In the genomic region with DNA sequence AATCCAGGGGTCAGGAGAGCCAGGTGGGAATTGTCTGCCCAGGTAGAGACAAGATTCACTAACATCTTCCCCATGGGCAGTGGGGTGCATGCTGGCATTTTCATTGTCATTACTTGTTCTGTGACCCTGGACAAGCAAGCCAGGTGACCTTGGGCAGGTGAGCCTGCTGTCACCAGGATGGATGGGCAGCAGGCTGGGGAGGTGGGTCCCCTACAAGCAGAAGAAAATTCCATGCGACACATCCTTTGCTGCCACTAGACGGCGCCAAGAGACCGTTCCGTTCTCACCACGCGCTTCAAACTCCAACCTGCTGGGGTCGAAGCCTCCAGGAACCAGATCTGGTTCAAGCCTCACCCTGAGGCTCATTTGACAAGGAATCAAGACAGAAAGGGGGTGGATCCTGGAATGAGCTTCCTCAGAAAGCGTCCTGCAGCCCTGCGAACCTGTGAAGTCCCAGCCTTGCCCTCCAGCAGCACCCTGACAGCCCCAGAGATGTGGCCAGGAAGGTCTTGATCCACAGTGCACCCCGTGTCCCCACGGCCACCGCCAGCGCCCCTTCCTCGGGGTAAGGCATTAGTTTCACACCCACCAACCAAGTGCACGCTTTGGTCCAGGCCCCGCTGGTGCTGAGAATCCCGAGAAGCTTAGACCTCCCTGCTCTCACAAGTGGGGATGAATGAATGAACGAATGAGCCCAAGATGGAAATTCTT, we compare ENCODE assay signal across 1 cellular context.
A peak's percentile ranks its signal among the peaks of the same experiment; 100 is the strongest.
TF ChIP-seq lines count a peak whose summit lies in the region.

No MANE protein-coding gene starts in this region.

TF ChIP-seq in K562, 482 proteins besides CTCF, POLR2A, EP300 and RAD21 (continued from another document):
- TF ChIP-seq TCF15 (CRISPR knock-in tag; IDR thresholded peaks at IDR 0.05) (no peak), HOMEZ (CRISPR knock-in tag; IDR thresholded peaks at IDR 0.05) (no peak), RNF2 (IDR thresholded peaks at IDR 0.05) (0 out of 2 replicates have a peak, but pooled peaks have one; percentile 41), L3MBTL2 (IDR thresholded peaks at IDR 0.05) (peak; percentile 92), TCF7L2 (IDR thresholded peaks at IDR 0.05; ENCODE audit: low read depth, low read length) (no peak), GTF3C2 (IDR thresholded peaks at IDR 0.05; ENCODE audit: borderline replicate concordance, extremely low read depth, insufficient read length) (no peak), CREM (IDR thresholded peaks at IDR 0.05; ENCODE audit: low read depth) (peak; percentile 27; the same call in 1 of the 2 replicates), ZNF224 (CRISPR knock-in tag; IDR thresholded peaks at IDR 0.05) (no peak), REST (CRISPR knock-in tag; IDR thresholded peaks at IDR 0.05; ENCODE audit: low read depth) (no peak), MTF1 (CRISPR knock-in tag; IDR thresholded peaks at IDR 0.05; ENCODE audit: borderline replicate concordance) (no peak), ZNF561 (CRISPR knock-in tag; conservative IDR thresholded peaks at IDR 0.05) (no peak), NFATC3 (IDR thresholded peaks at IDR 0.05) (no peak), BACH1 (tag; IDR thresholded peaks at IDR 0.05) (no peak), ZFX (CRISPR knock-in tag; IDR thresholded peaks at IDR 0.05) (no peak), ZSCAN32 (CRISPR knock-in tag; IDR thresholded peaks at IDR 0.05) (no peak), ZBED1 (IDR thresholded peaks at IDR 0.05) (no peak), OTX1 (CRISPR knock-in tag; IDR thresholded peaks at IDR 0.05) (no peak), MYC (IDR thresholded peaks at IDR 0.05; ENCODE audit: low read depth, low read length) (peak; percentile 60; the same call in 1 of the 2 replicates), MYC (CRISPR knock-in tag; IDR thresholded peaks at IDR 0.05; ENCODE audit: borderline replicate concordance, low read depth) (no peak), KAT7 (CRISPR knock-in tag; IDR thresholded peaks at IDR 0.05; ENCODE audit: borderline replicate concordance) (no peak), HDAC6 (IDR thresholded peaks at IDR 0.05; ENCODE audit: low read depth, low read length) (no peak), ZNF354B (CRISPR knock-in tag; IDR thresholded peaks at IDR 0.05) (no peak), ZNF124 (CRISPR knock-in tag; IDR thresholded peaks at IDR 0.05) (no peak), CBFA2T2 (conservative IDR thresholded peaks at IDR 0.05) (no peak), HOXB6 (CRISPR knock-in tag; IDR thresholded peaks at IDR 0.05; ENCODE audit: borderline replicate concordance) (no peak), DEAF1 (CRISPR knock-in tag; IDR thresholded peaks at IDR 0.05) (0 out of 2 replicates have a peak, but pooled peaks have one; percentile 7), ZNF184 (CRISPR knock-in tag; IDR thresholded peaks at IDR 0.05) (no peak), PYGO2 (tag; IDR thresholded peaks at IDR 0.05) (no peak), ZNF780A (CRISPR knock-in tag; IDR thresholded peaks at IDR 0.05) (no peak), MEIS2 (IDR thresholded peaks at IDR 0.05; ENCODE audit: partially characterized antibody) (peak; percentile 59), ZNF583 (CRISPR knock-in tag; IDR thresholded peaks at IDR 0.05) (no peak), STAG1 (CRISPR knock-in tag; IDR thresholded peaks at IDR 0.05; ENCODE audit: borderline replicate concordance) (peak; percentile 79)
- TF ChIP-seq, protein P1, sequence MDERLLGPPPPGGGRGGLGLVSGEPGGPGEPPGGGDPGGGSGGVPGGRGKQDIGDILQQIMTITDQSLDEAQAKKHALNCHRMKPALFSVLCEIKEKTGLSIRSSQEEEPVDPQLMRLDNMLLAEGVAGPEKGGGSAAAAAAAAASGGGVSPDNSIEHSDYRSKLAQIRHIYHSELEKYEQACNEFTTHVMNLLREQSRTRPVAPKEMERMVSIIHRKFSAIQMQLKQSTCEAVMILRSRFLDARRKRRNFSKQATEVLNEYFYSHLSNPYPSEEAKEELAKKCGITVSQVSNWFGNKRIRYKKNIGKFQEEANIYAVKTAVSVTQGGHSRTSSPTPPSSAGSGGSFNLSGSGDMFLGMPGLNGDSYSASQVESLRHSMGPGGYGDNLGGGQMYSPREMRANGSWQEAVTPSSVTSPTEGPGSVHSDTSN (CRISPR knock-in tag; IDR thresholded peaks at IDR 0.05; ENCODE audit: low read depth): no peak
- TF ChIP-seq, protein P1 (tag; conservative IDR thresholded peaks at IDR 0.05; ENCODE audit: low read depth): peak; percentile 39
- TF ChIP-seq, protein P2, sequence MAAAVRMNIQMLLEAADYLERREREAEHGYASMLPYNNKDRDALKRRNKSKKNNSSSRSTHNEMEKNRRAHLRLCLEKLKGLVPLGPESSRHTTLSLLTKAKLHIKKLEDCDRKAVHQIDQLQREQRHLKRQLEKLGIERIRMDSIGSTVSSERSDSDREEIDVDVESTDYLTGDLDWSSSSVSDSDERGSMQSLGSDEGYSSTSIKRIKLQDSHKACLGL (CRISPR knock-in tag; IDR thresholded peaks at IDR 0.05; ENCODE audit: borderline replicate concordance, poor library complexity, severe bottlenecking): no peak
- TF ChIP-seq, protein P3, sequence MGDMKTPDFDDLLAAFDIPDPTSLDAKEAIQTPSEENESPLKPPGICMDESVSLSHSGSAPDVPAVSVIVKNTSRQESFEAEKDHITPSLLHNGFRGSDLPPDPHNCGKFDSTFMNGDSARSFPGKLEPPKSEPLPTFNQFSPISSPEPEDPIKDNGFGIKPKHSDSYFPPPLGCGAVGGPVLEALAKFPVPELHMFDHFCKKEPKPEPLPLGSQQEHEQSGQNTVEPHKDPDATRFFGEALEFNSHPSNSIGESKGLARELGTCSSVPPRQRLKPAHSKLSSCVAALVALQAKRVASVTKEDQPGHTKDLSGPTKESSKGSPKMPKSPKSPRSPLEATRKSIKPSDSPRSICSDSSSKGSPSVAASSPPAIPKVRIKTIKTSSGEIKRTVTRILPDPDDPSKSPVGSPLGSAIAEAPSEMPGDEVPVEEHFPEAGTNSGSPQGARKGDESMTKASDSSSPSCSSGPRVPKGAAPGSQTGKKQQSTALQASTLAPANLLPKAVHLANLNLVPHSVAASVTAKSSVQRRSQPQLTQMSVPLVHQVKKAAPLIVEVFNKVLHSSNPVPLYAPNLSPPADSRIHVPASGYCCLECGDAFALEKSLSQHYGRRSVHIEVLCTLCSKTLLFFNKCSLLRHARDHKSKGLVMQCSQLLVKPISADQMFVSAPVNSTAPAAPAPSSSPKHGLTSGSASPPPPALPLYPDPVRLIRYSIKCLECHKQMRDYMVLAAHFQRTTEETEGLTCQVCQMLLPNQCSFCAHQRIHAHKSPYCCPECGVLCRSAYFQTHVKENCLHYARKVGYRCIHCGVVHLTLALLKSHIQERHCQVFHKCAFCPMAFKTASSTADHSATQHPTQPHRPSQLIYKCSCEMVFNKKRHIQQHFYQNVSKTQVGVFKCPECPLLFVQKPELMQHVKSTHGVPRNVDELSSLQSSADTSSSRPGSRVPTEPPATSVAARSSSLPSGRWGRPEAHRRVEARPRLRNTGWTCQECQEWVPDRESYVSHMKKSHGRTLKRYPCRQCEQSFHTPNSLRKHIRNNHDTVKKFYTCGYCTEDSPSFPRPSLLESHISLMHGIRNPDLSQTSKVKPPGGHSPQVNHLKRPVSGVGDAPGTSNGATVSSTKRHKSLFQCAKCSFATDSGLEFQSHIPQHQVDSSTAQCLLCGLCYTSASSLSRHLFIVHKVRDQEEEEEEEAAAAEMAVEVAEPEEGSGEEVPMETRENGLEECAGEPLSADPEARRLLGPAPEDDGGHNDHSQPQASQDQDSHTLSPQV (IDR thresholded peaks at IDR 0.05): peak; percentile 50; the same call in 1 of the 2 replicates
- TF ChIP-seq, protein P4, sequence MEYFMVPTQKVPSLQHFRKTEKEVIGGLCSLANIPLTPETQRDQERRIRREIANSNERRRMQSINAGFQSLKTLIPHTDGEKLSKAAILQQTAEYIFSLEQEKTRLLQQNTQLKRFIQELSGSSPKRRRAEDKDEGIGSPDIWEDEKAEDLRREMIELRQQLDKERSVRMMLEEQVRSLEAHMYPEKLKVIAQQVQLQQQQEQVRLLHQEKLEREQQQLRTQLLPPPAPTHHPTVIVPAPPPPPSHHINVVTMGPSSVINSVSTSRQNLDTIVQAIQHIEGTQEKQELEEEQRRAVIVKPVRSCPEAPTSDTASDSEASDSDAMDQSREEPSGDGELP (CRISPR knock-in tag; IDR thresholded peaks at IDR 0.05; ENCODE audit: borderline replicate concordance): peak; percentile 43; the same call in 1 of the 2 replicates
